8 cellular contexts compared by ENCODE assay signal in genomic region chr16:1991135-1991551, GRCh38. TPM values are rescaled to one million over a fixed set of nuclear protein-coding genes. Genes with fewer than 3 reads are reported as not detected.
DNase-seq lines count a peak whose midpoint lies in the region; ATAC-seq and TF ChIP-seq lines count a peak whose summit lies in the region.

No MANE protein-coding gene starts in this region.

- H3F3A ChIP-seq in neural cell (ENCODE audit: insufficient read depth, low read length, poor library complexity, severe bottlenecking): no peaks in the 10 kb centered on the region

- ATAC-seq in GM18505 (IDR thresholded peaks at IDR 0.05; ENCODE audit: unreplicated experiment) (peak; percentile 35), HG03354 (IDR thresholded peaks at IDR 0.05; ENCODE audit: poor library complexity, severe bottlenecking, unreplicated experiment) (peak; percentile 40)

- TF ChIP-seq EP300 in neural cell (conservative IDR thresholded peaks at IDR 0.05; ENCODE audit: poor library complexity, severe bottlenecking): no peak

- peak overlapping the region; percentile 77 for H3K4me2 ChIP-seq in neural cell (ENCODE audit: low read length)

- H3K4me3 ChIP-seq in neural cell (ENCODE audit: low read length): peak overlapping the region; percentile 88

- no peak for TF ChIP-seq CTCF in neural cell (IDR thresholded peaks at IDR 0.05; ENCODE audit: poor library complexity, severe bottlenecking)

- no peak overlapping the region for H3K27ac ChIP-seq in neural cell (ENCODE audit: low read length)

- H2AFZ ChIP-seq in neural cell (ENCODE audit: low read depth, low read length): no peak overlapping the region

- H3K79me2 ChIP-seq in neural cell (replicated peaks; ENCODE audit: insufficient read depth, low read length): no peaks in the 10 kb centered on the region

- no peaks in the 10 kb centered on the region for H3K9me2 ChIP-seq in neural cell (ENCODE audit: insufficient read depth, low read length)

- no peak for TF ChIP-seq RAD21 in neural cell (conservative IDR thresholded peaks at IDR 0.05)

- peaks cover 21% of the 10 kb centered on the region for H3K27me3 ChIP-seq in neural cell (ENCODE audit: insufficient read depth, low read depth, low read length)

- peak; percentile 54 for TF ChIP-seq POLR2A in GM18505 (IDR thresholded peaks at IDR 0.05; ENCODE audit: borderline replicate concordance, extremely low read depth, insufficient read depth, insufficient read length)

- H4K20me1 ChIP-seq in neural cell (ENCODE audit: insufficient read depth): no peaks in the 10 kb centered on the region

- peak; percentile 33 for DNase-seq in activated effector memory CD4-positive, alpha-beta T cell treated with Interleukin-2 at 50 U/mL for 16 hours
- DNase-seq in NCI-H2171 (lab: John Stamatoyannopoulos, UW) (no peak), NOMO-1 treated with dmso at 0.1 percent for 144 hours (lab: John Stamatoyannopoulos, UW; ENCODE audit: unreplicated experiment) (no peak), NCI-H1694 (lab: John Stamatoyannopoulos, UW) (no peak), NCI-H146 (lab: John Stamatoyannopoulos, UW) (no peak)

- H3K9me3 ChIP-seq in neural cell (ENCODE audit: low read length): no peaks in the 10 kb centered on the region

- H3K36me3 ChIP-seq in neural cell (ENCODE audit: insufficient read depth, low read length): no peaks in the 10 kb centered on the region

- H3K9ac ChIP-seq in neural cell (ENCODE audit: low read length): peak overlapping the region; percentile 80

TF ChIP-seq in neural cell, 6 proteins besides CTCF, POLR2A, EP300 and RAD21:
- no peak for TF ChIP-seq MXI1 (conservative IDR thresholded peaks at IDR 0.05; ENCODE audit: poor library complexity, severe bottlenecking)
- no peak for TF ChIP-seq SMC3 (conservative IDR thresholded peaks at IDR 0.05; ENCODE audit: poor library complexity)
- no peak for TF ChIP-seq TAF1 (IDR thresholded peaks at IDR 0.05; ENCODE audit: low read depth)

RNA-seq across cellular contexts. Expression of gene SYNGR3, which starts 1.4 kb away (rescaled TPM):
- polyA plus RNA-seq in neural cell: 61.0 and 71.9 TPM in 2 replicates
- polyA minus RNA-seq in neural cell: 49.4 and 50.2 TPM in 2 replicates

RNA-seq across cellular contexts. Expression of gene GFER, which starts 7.2 kb away (rescaled TPM):
- polyA plus RNA-seq in neural cell: 37.8 and 42.3 TPM in 2 replicates
- polyA minus RNA-seq in neural cell: 25.4 and 28.0 TPM in 2 replicates

RNA-seq across cellular contexts. Expression of gene NOXO1, which starts 9.9 kb away (rescaled TPM):
- 8.5 and 11.7 TPM in 2 replicates for polyA plus RNA-seq in neural cell
- polyA minus RNA-seq in neural cell: 1.5 and 2.0 TPM in 2 replicates

RNA-seq across cellular contexts. Expression of gene ZNF598, which starts 18.5 kb away (rescaled TPM):
- polyA plus RNA-seq in neural cell: 18.2 and 22.1 TPM in 2 replicates
- polyA minus RNA-seq in neural cell: 15.6 and 26.3 TPM in 2 replicates

RNA-seq across cellular contexts. Expression of gene TBL3, which starts 19.3 kb away (rescaled TPM):
- polyA plus RNA-seq in neural cell: 20.5 and 21.4 TPM in 2 replicates
- polyA minus RNA-seq in neural cell: 13.5 and 20.5 TPM in 2 replicates
